Comparison of ENCODE assay signal across 8 cellular contexts in the genomic region with DNA sequence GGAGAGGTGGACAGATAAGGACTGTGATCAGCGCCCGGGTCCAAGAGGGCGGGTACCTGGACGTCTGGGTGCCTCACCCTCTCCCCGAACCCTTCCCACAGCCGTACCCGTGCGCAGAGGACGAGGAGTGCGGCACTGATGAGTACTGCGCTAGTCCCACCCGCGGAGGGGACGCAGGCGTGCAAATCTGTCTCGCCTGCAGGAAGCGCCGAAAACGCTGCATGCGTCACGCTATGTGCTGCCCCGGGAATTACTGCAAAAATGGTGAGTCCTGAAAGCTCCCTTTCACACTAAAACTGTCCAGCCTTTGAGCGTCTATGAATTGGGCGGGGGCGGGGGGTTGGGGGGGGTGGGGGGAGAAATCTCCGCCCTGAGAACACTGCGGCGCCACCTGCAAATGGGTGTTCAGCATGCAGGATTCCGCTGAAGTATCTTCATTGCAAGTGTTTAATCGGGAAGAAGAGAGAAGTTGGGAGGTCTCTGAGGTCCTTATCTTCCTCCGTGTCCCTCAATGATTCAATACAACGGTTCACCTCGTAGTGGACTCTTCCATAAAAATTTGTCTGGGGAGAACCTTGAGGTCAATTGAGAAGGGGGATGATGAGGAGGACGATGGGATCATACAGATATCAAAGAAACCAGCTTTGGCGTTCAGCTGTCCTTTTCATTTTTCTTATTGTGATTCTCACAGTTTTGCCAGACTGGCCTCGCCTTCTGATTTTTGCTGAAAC. TPM values are rescaled to one million over a fixed set of nuclear protein-coding genes. Genes with fewer than 3 reads are reported as not detected.
DNase-seq lines count a peak whose midpoint lies in the region; ATAC-seq, FAIRE-seq and TF ChIP-seq lines count a peak whose summit lies in the region.

No MANE protein-coding gene starts in this region.

- H3K18ac ChIP-seq in mesenchymal stem cell (ENCODE audit: low read depth in 1 of 2, low read length in 2 of 2) = peak overlapping the region in 1 of 2 experiments; percentile 84

- DNase-seq in Right ventricle myocardium superior (no peak), right atrium auricular region (ENCODE audit: low spot score) (no peak), coronary artery (ENCODE audit: low spot score) (no peak), mesenchymal stem cell (peak; percentile 58), vagina (ENCODE audit: extremely low spot score in 2 of 2) (no peak), GM12891 (ENCODE audit: insufficient read length, low spot score) (no peak), T1000 (lab: John Stamatoyannopoulos, UW) (no peak)

- no peak overlapping the region for H3K4ac ChIP-seq in mesenchymal stem cell (ENCODE audit: low read depth in 1 of 2, low read length in 2 of 2)

- peak overlapping the region; percentile 91 for H3K9ac ChIP-seq in mesenchymal stem cell (ENCODE audit: low read length)

- H3K9me3 ChIP-seq in right atrium auricular region (no peaks in the 10 kb centered on the region), mesenchymal stem cell (ENCODE audit: control insufficient read depth, low read length) (no peaks in the 10 kb centered on the region), vagina (no peaks in the 10 kb centered on the region)

- peak overlapping the region; percentile 60 for H2AFZ ChIP-seq in mesenchymal stem cell (ENCODE audit: low read depth, low read length)

- H3K4me1 ChIP-seq in right atrium auricular region (peaks cover 0 to 21% of the 10 kb centered on the region in 2 donors), mesenchymal stem cell (ENCODE audit: control insufficient read depth, insufficient read depth, low read depth, low read length) (peaks cover 8% of the 10 kb centered on the region), vagina (peaks cover 12% of the 10 kb centered on the region)

- no peak for FAIRE-seq in GM12891 (lab: Jason Lieb, UNC)

- H2BK15ac ChIP-seq in mesenchymal stem cell (ENCODE audit: low read depth, poor library complexity, severe bottlenecking) = no peak overlapping the region

- H2BK12ac ChIP-seq in mesenchymal stem cell (ENCODE audit: low read length in 2 of 2) = peak overlapping the region in 1 of 2 experiments; percentile 79

- TF ChIP-seq POLR2A in vagina (IDR thresholded peaks at IDR 0.05) (no peak), GM12891 (IDR thresholded peaks at IDR 0.05; ENCODE audit: low read depth, low read length) (no peak)

- peak overlapping the region in 1 of 2 experiments; percentile 91 for H3K14ac ChIP-seq in mesenchymal stem cell (ENCODE audit: low read length in 2 of 2)

- H3K36me3 ChIP-seq in right atrium auricular region (no peaks in the 10 kb centered on the region), mesenchymal stem cell (ENCODE audit: control insufficient read depth in 1 of 2, insufficient read depth in 2 of 2, low read depth in 1 of 2, low read length in 2 of 2) (peaks cover 0 to 21% of the 10 kb centered on the region in 2 experiments), vagina (no peaks in the 10 kb centered on the region)

- H3K27ac ChIP-seq in right atrium auricular region = no peak overlapping the region
- no peak overlapping the region for H3K27ac ChIP-seq in coronary artery
- no peak overlapping the region for H3K27ac ChIP-seq in mesenchymal stem cell (ENCODE audit: low read length, poor library complexity, severe bottlenecking)
- H3K27ac ChIP-seq in vagina = peak overlapping the region; percentile 65

- H4K91ac ChIP-seq in mesenchymal stem cell (ENCODE audit: low read length) = peak overlapping the region; percentile 56

- peak overlapping the region in 1 of 2 experiments; percentile 46 for H3K23ac ChIP-seq in mesenchymal stem cell (ENCODE audit: low read length in 2 of 2)

- H2BK120ac ChIP-seq in mesenchymal stem cell (ENCODE audit: low read depth, low read length) = no peak overlapping the region

- H3K27me3 ChIP-seq in right atrium auricular region = no peaks in the 10 kb centered on the region
- H3K27me3 ChIP-seq in mesenchymal stem cell (ENCODE audit: control insufficient read depth in 1 of 2, insufficient read depth in 1 of 2, low read length in 2 of 2) = no peaks in the 10 kb centered on the region
- H3K27me3 ChIP-seq in vagina = no peaks in the 10 kb centered on the region

- peak overlapping the region; percentile 90 for H3K4me2 ChIP-seq in mesenchymal stem cell (ENCODE audit: low read length, poor library complexity, severe bottlenecking)

- TF ChIP-seq CTCF in right atrium auricular region (IDR thresholded peaks at IDR 0.05) (no peak), coronary artery (IDR thresholded peaks at IDR 0.05) (no peak), vagina (IDR thresholded peaks at IDR 0.05) (no peak)

- no peak overlapping the region for H2AK5ac ChIP-seq in mesenchymal stem cell (ENCODE audit: low read length, severe bottlenecking)

- 16% methylated on average over 16 of the region's 36 CpGs for WGBS in mesenchymal stem cell

- no peak overlapping the region for H4K8ac ChIP-seq in mesenchymal stem cell (ENCODE audit: low read length)

- H3K4me3 ChIP-seq in right atrium auricular region (peak overlapping the region in 1 of 2 donors; percentile 46), coronary artery (peak overlapping the region; percentile 73), mesenchymal stem cell (ENCODE audit: insufficient read depth in 1 of 2, low read depth in 1 of 2, low read length in 2 of 2) (peak overlapping the region; percentile 79 to 87), vagina (peak overlapping the region; percentile 45 to 61)

- intact Hi-C loops in Right ventricle myocardium superior (cut with DNase I) = no loop called here
- intact Hi-C loops in vagina (cut with DNase I) = no loop called here

- peaks cover 3% of the 10 kb centered on the region for H3K79me1 ChIP-seq in mesenchymal stem cell (replicated peaks; ENCODE audit: low read length, poor library complexity, severe bottlenecking)

- H2BK5ac ChIP-seq in mesenchymal stem cell (ENCODE audit: low read depth, low read length, poor library complexity, severe bottlenecking) = no peak overlapping the region

- peak; percentile 28 for ATAC-seq in Right ventricle myocardium superior (ENCODE audit: poor library complexity)
- no peak for ATAC-seq in GM19324 (IDR thresholded peaks at IDR 0.05; ENCODE audit: low FRiP score, unreplicated experiment)

TF ChIP-seq in GM12891, 5 proteins besides CTCF, POLR2A, EP300 and RAD21:
- TF ChIP-seq PAX5 (IDR thresholded peaks at IDR 0.05; ENCODE audit: insufficient read depth, low read length, severe bottlenecking) (no peak), SPI1 (IDR thresholded peaks at IDR 0.05; ENCODE audit: low read depth, low read length) (no peak), POLR2AphosphoS5 (IDR thresholded peaks at IDR 0.05; ENCODE audit: low read depth, low read length) (no peak), TAF1 (IDR thresholded peaks at IDR 0.05; ENCODE audit: low read depth, low read length) (no peak), POU2F2 (IDR thresholded peaks at IDR 0.05; ENCODE audit: low read depth, low read length) (no peak)

RNA-seq across cellular contexts. Expression of gene DKK1, which starts 0.9 kb away (rescaled TPM):
- total RNA-seq in Right ventricle myocardium superior = not detected
- total RNA-seq in right atrium auricular region = 1 to 10 TPM in 1 of 2 donors, not detected in 1; 3.7 TPM
- polyA plus RNA-seq in mesenchymal stem cell (2013, experiment 1 of 2) = 7.9 TPM
- polyA plus RNA-seq in mesenchymal stem cell (2013, experiment 2 of 2) = 9.4 TPM
- total RNA-seq in vagina = 14.0 TPM
- not detected for polyA plus RNA-seq in GM12891 (2012; ENCODE audit: low read depth, missing spikeins)
